ENCODE assay signal across 8 cellular contexts in genomic region chr6:28141500-28142329, GRCh38. TPM values are rescaled to one million over a fixed set of nuclear protein-coding genes. Genes with fewer than 3 reads are reported as not detected.
DNase-seq lines count a peak whose midpoint lies in the region; ATAC-seq, FAIRE-seq and TF ChIP-seq lines count a peak whose summit lies in the region.

TSS of gene ZKSCAN8 (plus strand) at chr6:28141883. CDS start at chr6:28148408, 6,525 bp downstream.

- peaks cover 32% of the 10 kb centered on the region for H4K20me1 ChIP-seq in Loucy (ENCODE audit: insufficient read depth, low read length, poor library complexity, severe bottlenecking)

- H3K4me3 ChIP-seq in Loucy (ENCODE audit: low read length, poor library complexity, severe bottlenecking) (peak within 1 kb of the TSS; percentile 97), fibroblast of mammary gland (ENCODE audit: control insufficient read depth, low read depth, low read length) (peak within 1 kb of the TSS; percentile 92)
- peak within 1 kb of the TSS; percentile 85 for H3K4me3 ChIP-seq in naive thymus-derived CD4-positive, alpha-beta T cell (ENCODE audit: low read length)

- DNase-seq in EL (peak; percentile 90), H54 (ENCODE audit: insufficient read length, low spot score) (peak; percentile 83), RWPE1 (ENCODE audit: low spot score) (peak; percentile 83), fibroblast of mammary gland (ENCODE audit: low read depth) (peak; percentile 87)
- DNase-seq in naive thymus-derived CD4-positive, alpha-beta T cell = peak; percentile 50 to 80 (median 71)
- DNase-seq in stimulated activated naive CD8-positive, alpha-beta T cell treated with anti-CD3 and anti-CD28 coated beads, Interleukin-15, Interleukin-2, amounts not matched to agents 100 U/mL and 50 U/mL, for 24 hours = peak; percentile 82

- H3K4me1 ChIP-seq in Loucy (ENCODE audit: insufficient read depth, low read length, poor library complexity, severe bottlenecking) = peaks cover 53% of the 10 kb centered on the region
- peaks cover 19 to 36% of the 10 kb centered on the region in 2 donors for H3K4me1 ChIP-seq in naive thymus-derived CD4-positive, alpha-beta T cell (ENCODE audit: control insufficient read depth in 2 of 2, insufficient read depth in 2 of 2, low read length in 2 of 2)

- H3K9me2 ChIP-seq in Loucy (replicated peaks; ENCODE audit: low read depth, low read length) = no peaks in the 10 kb centered on the region

- H3K27ac Mint-ChIP-seq in activated T-helper 17 cell treated with anti-CD3 and anti-CD28 coated beads, Interleukin-2, amount 50 U/mL, for 72 hours = peak within 1 kb of the TSS; percentile 93
- peak within 1 kb of the TSS; percentile 90 to 100 (median 93) for H3K27ac Mint-ChIP-seq in naive thymus-derived CD4-positive, alpha-beta T cell

- peaks cover 31% of the 10 kb centered on the region for H3K4me1 Mint-ChIP-seq in activated T-helper 17 cell treated with anti-CD3 and anti-CD28 coated beads, Interleukin-2, amount 50 U/mL, for 72 hours
- peaks cover 27 to 80% (median 71%) of the 10 kb centered on the region in 7 donors for H3K4me1 Mint-ChIP-seq in naive thymus-derived CD4-positive, alpha-beta T cell

- H3F3A ChIP-seq in Loucy (ENCODE audit: low read depth) = no peaks in the 10 kb centered on the region

- peak; percentile 74 for ATAC-seq in activated T-helper 17 cell treated with anti-CD3 and anti-CD28 coated beads, Interleukin-2, amount 50 U/mL, for 72 hours (replicated peaks)
- peak; percentile 87 for ATAC-seq in naive thymus-derived CD4-positive, alpha-beta T cell
- peak; percentile 91 for ATAC-seq in stimulated activated naive CD8-positive, alpha-beta T cell treated with anti-CD3 and anti-CD28 coated beads, Interleukin-15, Interleukin-2, amounts not matched to agents 100 U/mL and 50 U/mL, for 24 hours

- intact Hi-C loops in naive thymus-derived CD4-positive, alpha-beta T cell (cut with micrococcal nuclease) = loop anchor here (1.0 to 10.0 kb wide), 14 partner anchors 17 to 967 kb away; partner anchors contain the start of genes ZKSCAN4 (in 2 of the 2), ZSCAN16 (in 2 of the 2), ZSCAN23 (in 2 of the 2) and ZKSCAN3 (in 1 of the 2)

- H3K27ac ChIP-seq in RWPE1 = peak within 1 kb of the TSS; percentile 81
- H3K27ac ChIP-seq in naive thymus-derived CD4-positive, alpha-beta T cell (ENCODE audit: low read depth, low read length) = peak within 1 kb of the TSS; percentile 75

- peak within 1 kb of the TSS; percentile 94 for H3K9ac ChIP-seq in Loucy (ENCODE audit: low read depth, low read length, poor library complexity, severe bottlenecking)

- H3K27me3 ChIP-seq in Loucy (ENCODE audit: insufficient read depth, low read length, poor library complexity, severe bottlenecking) = no peaks in the 10 kb centered on the region
- H3K27me3 ChIP-seq in naive thymus-derived CD4-positive, alpha-beta T cell (ENCODE audit: control insufficient read depth in 2 of 2, insufficient read depth in 2 of 2, low read length in 2 of 2) = no peaks in the 10 kb centered on the region

- H2AFZ ChIP-seq in Loucy (ENCODE audit: low read length) = peak within 1 kb of the TSS; percentile 95

- H3K9me3 Mint-ChIP-seq in activated T-helper 17 cell treated with anti-CD3 and anti-CD28 coated beads, Interleukin-2, amount 50 U/mL, for 72 hours = no peaks in the 10 kb centered on the region
- H3K9me3 Mint-ChIP-seq in naive thymus-derived CD4-positive, alpha-beta T cell = no peaks in the 10 kb centered on the region

- CTCF ChIA-PET in RWPE1 (lab: Yijun Ruan, JAX) = interaction anchor here (0.6 to 1.5 kb wide), 2 partner anchors 214 to 1546 kb away, joined by 3 to 6 read pairs; no protein-coding TSS in a partner anchor
- CTCF ChIA-PET in naive thymus-derived CD4-positive, alpha-beta T cell (lab: Charles Lee) = interaction anchor here (0.8 to 1.8 kb wide), 8 partner anchors 12 to 217 kb away, joined by 3 to 6 read pairs (median 4); partner anchors contain the start of genes ZKSCAN3 and ZSCAN26

- H3K27me3 Mint-ChIP-seq in activated T-helper 17 cell treated with anti-CD3 and anti-CD28 coated beads, Interleukin-2, amount 50 U/mL, for 72 hours = no peaks in the 10 kb centered on the region
- no peaks in the 10 kb centered on the region for H3K27me3 Mint-ChIP-seq in naive thymus-derived CD4-positive, alpha-beta T cell

- no peak for TF ChIP-seq CTCF in Loucy (conservative IDR thresholded peaks at IDR 0.05; ENCODE audit: low read length)
- no peak for TF ChIP-seq CTCF in RWPE1 (conservative IDR thresholded peaks at IDR 0.05; ENCODE audit: low read depth)
- TF ChIP-seq CTCF in fibroblast of mammary gland (conservative IDR thresholded peaks at IDR 0.05; ENCODE audit: control insufficient read depth, insufficient read depth, low read depth, low read length) = no peak

- peaks cover 64% of the 10 kb centered on the region for H3K79me2 ChIP-seq in Loucy (ENCODE audit: insufficient read depth, low read length)

- peak; percentile 98 for FAIRE-seq in H54 (lab: Jason Lieb, UNC)

- POLR2A ChIA-PET in RWPE1 (lab: Yijun Ruan, JAX; ENCODE audit: low non-redundant PET) = interaction anchor here (1.6 to 2.3 kb wide), 2 partner anchors 17 to 77 kb away, joined by 5 to 9 read pairs; partner anchors contain the start of gene ZSCAN16
- POLR2A ChIA-PET in naive thymus-derived CD4-positive, alpha-beta T cell (lab: Charles Lee) = interaction anchor here (0.6 to 6.4 kb wide), 19 partner anchors 10 to 304 kb away, joined by 3 to 75 read pairs (median 5); partner anchors contain the start of genes ZKSCAN4, ZSCAN16, ZSCAN26 and ZSCAN31

- peak within 1 kb of the TSS; percentile 96 for H3K4me3 Mint-ChIP-seq in activated T-helper 17 cell treated with anti-CD3 and anti-CD28 coated beads, Interleukin-2, amount 50 U/mL, for 72 hours
- peak within 1 kb of the TSS; percentile 94 to 99 (median 98) for H3K4me3 Mint-ChIP-seq in naive thymus-derived CD4-positive, alpha-beta T cell

- peak; percentile 60; the same call in 1 of the 2 replicates for TF ChIP-seq POLR2A in H54 (IDR thresholded peaks at IDR 0.05; ENCODE audit: low read depth, low read length)

- H3K9me3 ChIP-seq in Loucy (ENCODE audit: insufficient read depth, low read depth, low read length) = no peaks in the 10 kb centered on the region
- H3K9me3 ChIP-seq in naive thymus-derived CD4-positive, alpha-beta T cell (ENCODE audit: control insufficient read depth in 2 of 3, low read length in 3 of 3) = no peaks in the 10 kb centered on the region

- peaks cover 49% of the 10 kb centered on the region for H3K36me3 Mint-ChIP-seq in activated T-helper 17 cell treated with anti-CD3 and anti-CD28 coated beads, Interleukin-2, amount 50 U/mL, for 72 hours (ENCODE audit: low read depth)
- H3K36me3 Mint-ChIP-seq in naive thymus-derived CD4-positive, alpha-beta T cell = peaks cover 4 to 25% (median 22%) of the 10 kb centered on the region in 5 donors

- H3K36me3 ChIP-seq in Loucy (ENCODE audit: insufficient read depth, low read length) = no peaks in the 10 kb centered on the region
- peaks cover 0 to 9% (median 0%) of the 10 kb centered on the region in 3 experiments for H3K36me3 ChIP-seq in naive thymus-derived CD4-positive, alpha-beta T cell (ENCODE audit: control insufficient read depth in 2 of 3, insufficient read depth in 3 of 3, low read length in 3 of 3)

- peak within 1 kb of the TSS; percentile 93 for H3K4me2 ChIP-seq in Loucy (ENCODE audit: low read depth, low read length, poor library complexity, severe bottlenecking)

RNA-seq across cellular contexts. Expression of gene ZKSCAN8, which starts in this region (rescaled TPM):
- 10 to 100 TPM; 16.5 to 42.7 TPM for total RNA-seq in activated T-helper 17 cell treated with anti-CD3 and anti-CD28 coated beads, Interleukin-2, amount 50 U/mL, for 72 hours
- total RNA-seq in naive thymus-derived CD4-positive, alpha-beta T cell = 10 to 100 TPM; 23.8 to 46.7 (median 25.7) TPM
- polyA plus RNA-seq in naive thymus-derived CD4-positive, alpha-beta T cell = 1 to 10 TPM in 1 of 2 donors, under 1 TPM in 1; 0.52 to 3.3 TPM

Comparison
In these comparisons a context has a peak if more than half of its experiments do, and no peak if none do; other contexts are left out.
1. Peak in every context shown above with its lines: DNase-seq, ATAC-seq, H3K4me3 ChIP-seq and H3K27ac ChIP-seq.